In the genomic region with DNA sequence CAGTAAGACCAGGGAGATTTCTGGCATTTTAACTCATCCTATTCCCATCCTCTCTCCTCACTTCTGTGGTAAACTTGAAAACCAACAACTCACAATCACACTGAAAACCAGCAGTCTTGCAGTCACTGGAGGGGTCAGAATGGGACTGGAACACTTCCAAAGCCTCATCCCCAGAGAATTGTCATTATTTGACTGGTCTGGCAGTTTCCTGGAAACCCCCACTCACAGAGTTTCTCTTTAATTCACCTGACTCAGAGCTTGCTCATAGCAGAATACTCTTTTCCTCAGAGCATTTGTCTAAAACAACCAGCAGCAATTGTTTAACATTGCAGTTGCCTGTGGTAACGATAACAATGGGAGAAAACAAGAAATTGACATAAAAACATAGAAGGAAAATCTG, we compare ENCODE assay signal across 27 cellular contexts. TPM values are rescaled to one million over a fixed set of nuclear protein-coding genes. Genes with fewer than 3 reads are reported as not detected.
A peak's percentile ranks its signal among the peaks of the same experiment; 100 is the strongest.
DNase-seq lines count a peak whose midpoint lies in the region; ATAC-seq, FAIRE-seq and TF ChIP-seq lines count a peak whose summit lies in the region.
"Had no signal": no experiment of that assay in that cellular context is flagged by ENCODE, and none has a peak within 500 bp of the region (broad histone marks: within the 10 kb centered on the region; RNA-seq: fewer than 3 reads in every experiment).

No MANE protein-coding gene starts in this region.

- CTCF ChIA-PET in activated CD8-positive, alpha-beta T cell treated with anti-CD3 and anti-CD28 coated beads for 36 hours (lab: Charles Lee): interaction anchor here (1.2 to 1.4 kb wide), 2 partner anchors 80 to 274 kb away, joined by 3 to 5 read pairs; no protein-coding TSS in a partner anchor
- CTCF ChIA-PET in activated CD8-positive, alpha-beta T cell treated with anti-CD3 and anti-CD28 coated beads, Interleukin-2, amount 10 ng/mL, durations not matched to agents 7 days and 5 days (lab: Charles Lee): no interaction called here

- no peak overlapping the region for H3K4me3 Mint-ChIP-seq in activated CD8-positive, alpha-beta T cell treated with anti-CD3 and anti-CD28 coated beads for 36 hours
- H3K4me3 Mint-ChIP-seq in activated CD8-positive, alpha-beta T cell treated with anti-CD3 and anti-CD28 coated beads, Interleukin-2, amount 10 ng/mL, durations not matched to agents 7 days and 5 days: no peak overlapping the region
- H3K4me3 Mint-ChIP-seq: B cell; CD4-positive, alpha-beta memory T cell; immature natural killer cell; type B pancreatic cell had no signal

- ATAC-seq in activated CD8-positive, alpha-beta T cell treated with anti-CD3 and anti-CD28 coated beads for 36 hours: peak; percentile 53
- no peak for ATAC-seq in activated CD8-positive, alpha-beta T cell treated with anti-CD3 and anti-CD28 coated beads, Interleukin-2, amount 10 ng/mL, durations not matched to agents 7 days and 5 days
- ATAC-seq in foreskin keratinocyte: peak; percentile 77
- ATAC-seq in left cardiac atrium: no peak

- H3K27me3 Mint-ChIP-seq in activated CD8-positive, alpha-beta T cell treated with anti-CD3 and anti-CD28 coated beads for 36 hours: peaks cover 3% of the 10 kb centered on the region
- peaks cover 2% of the 10 kb centered on the region for H3K27me3 Mint-ChIP-seq in activated CD8-positive, alpha-beta T cell treated with anti-CD3 and anti-CD28 coated beads, Interleukin-2, amount 10 ng/mL, durations not matched to agents 7 days and 5 days (ENCODE audit: low read depth)

- TF ChIP-seq CTCF in activated CD8-positive, alpha-beta T cell treated with anti-CD3 and anti-CD28 coated beads for 36 hours (IDR thresholded peaks at IDR 0.05): no peak
- no peak for TF ChIP-seq CTCF in foreskin keratinocyte (conservative IDR thresholded peaks at IDR 0.05)

- H3K36me3 Mint-ChIP-seq in activated CD8-positive, alpha-beta T cell treated with anti-CD3 and anti-CD28 coated beads for 36 hours (ENCODE audit: low read depth): peaks cover 2% of the 10 kb centered on the region
- no peaks in the 10 kb centered on the region for H3K36me3 Mint-ChIP-seq in activated CD8-positive, alpha-beta T cell treated with anti-CD3 and anti-CD28 coated beads, Interleukin-2, amount 10 ng/mL, durations not matched to agents 7 days and 5 days (ENCODE audit: low read depth)
- H3K36me3 Mint-ChIP-seq: CD4-positive, alpha-beta memory T cell; immature natural killer cell; type B pancreatic cell had no signal

- POLR2A ChIA-PET in activated CD8-positive, alpha-beta T cell treated with anti-CD3 and anti-CD28 coated beads for 36 hours (lab: Charles Lee): no interaction called here
- POLR2A ChIA-PET in activated CD8-positive, alpha-beta T cell treated with anti-CD3 and anti-CD28 coated beads, Interleukin-2, amount 10 ng/mL, durations not matched to agents 7 days and 5 days (lab: Charles Lee): no interaction called here

- H3K27me3 ChIP-seq in foreskin keratinocyte: no peaks in the 10 kb centered on the region
- H3K27me3 ChIP-seq: ovary had no signal

- peak; percentile 95 for FAIRE-seq in RCC 7860 (lab: Jason Lieb, UNC)
- FAIRE-seq: colon, endothelial cell of umbilical vein had no signal

- intact Hi-C loops in activated CD8-positive, alpha-beta T cell treated with anti-CD3 and anti-CD28 coated beads for 36 hours (cut with micrococcal nuclease): loop anchor here (5.0 kb wide), 1 partner anchor 173 kb away; a partner anchor contains a TSS
- intact Hi-C loops in left cardiac atrium (cut with DNase I): no loop called here

- DNase-seq in activated CD8-positive, alpha-beta T cell treated with anti-CD3 and anti-CD28 coated beads for 36 hours: peak; percentile 11
- DNase-seq in activated CD8-positive, alpha-beta T cell treated with anti-CD3 and anti-CD28 coated beads, Interleukin-2, amount 10 ng/mL, durations not matched to agents 7 days and 5 days: no peak
- DNase-seq in ELR (ENCODE audit: low read depth): peak; percentile 22
- DNase-seq in RCC 7860 (ENCODE audit: low spot score): peak; percentile 79
- DNase-seq in foreskin keratinocyte: no peak
- no peak for DNase-seq in left cardiac atrium
- DNase-seq in NCI-H1092 treated with DMSO at 0.1 percent for 48 hours (lab: John Stamatoyannopoulos, UW): no peak
- no peak for DNase-seq in EL
- DNase-seq: ACHN; activated CD4-positive, CD25-positive, alpha-beta regulatory T cell; activated naive CD4-positive, alpha-beta T cell treated with anti-CD3 and anti-CD28 coated beads, Interleukin-2, amount 50 U/mL, for 16 hours; aorta; CD4-positive, alpha-beta memory T cell; GOT3; immature natural killer cell; IMR-90; NCI-H1092; NCI-H187; NCI-H82; ovary; retina; T-helper 1 cell had no signal

- H3K4me1 ChIP-seq in foreskin keratinocyte: no peaks in the 10 kb centered on the region

- H3K27ac Mint-ChIP-seq in activated CD8-positive, alpha-beta T cell treated with anti-CD3 and anti-CD28 coated beads for 36 hours: no peak overlapping the region
- H3K27ac Mint-ChIP-seq in activated CD8-positive, alpha-beta T cell treated with anti-CD3 and anti-CD28 coated beads, Interleukin-2, amount 10 ng/mL, durations not matched to agents 7 days and 5 days: no peak overlapping the region
- H3K27ac Mint-ChIP-seq: B cell; CD4-positive, alpha-beta memory T cell; immature natural killer cell; type B pancreatic cell had no signal

- H3K27ac ChIP-seq in foreskin keratinocyte: no peak overlapping the region
- H3K27ac ChIP-seq: ovary, skin epidermis had no signal

- peaks cover 4% of the 10 kb centered on the region for H3K9me3 Mint-ChIP-seq in activated CD8-positive, alpha-beta T cell treated with anti-CD3 and anti-CD28 coated beads for 36 hours
- H3K9me3 Mint-ChIP-seq in activated CD8-positive, alpha-beta T cell treated with anti-CD3 and anti-CD28 coated beads, Interleukin-2, amount 10 ng/mL, durations not matched to agents 7 days and 5 days (ENCODE audit: insufficient read depth): no peaks in the 10 kb centered on the region
- H3K9me3 Mint-ChIP-seq: CD4-positive, alpha-beta memory T cell; immature natural killer cell; type B pancreatic cell had no signal

- H3K4me1 Mint-ChIP-seq in activated CD8-positive, alpha-beta T cell treated with anti-CD3 and anti-CD28 coated beads for 36 hours (ENCODE audit: low read depth): peaks cover 9% of the 10 kb centered on the region
- no peaks in the 10 kb centered on the region for H3K4me1 Mint-ChIP-seq in activated CD8-positive, alpha-beta T cell treated with anti-CD3 and anti-CD28 coated beads, Interleukin-2, amount 10 ng/mL, durations not matched to agents 7 days and 5 days (ENCODE audit: low read depth)
- H3K4me1 Mint-ChIP-seq: B cell; CD4-positive, alpha-beta memory T cell; immature natural killer cell had no signal

RNA-seq across cellular contexts. Expression of a gene that starts 7.3 kb away (rescaled TPM):
- total RNA-seq in activated CD8-positive, alpha-beta T cell treated with anti-CD3 and anti-CD28 coated beads for 36 hours: under 1 TPM; 0.38 to 0.45 TPM
- under 1 TPM; 0.29 to 0.31 TPM for total RNA-seq in activated CD8-positive, alpha-beta T cell treated with anti-CD3 and anti-CD28 coated beads, Interleukin-2, amount 10 ng/mL, durations not matched to agents 7 days and 5 days
- total RNA-seq in foreskin keratinocyte (0.11 and 0.17 TPM in 2 replicates), left cardiac atrium (10 to 100 TPM; 14.6 to 21.4 TPM)
- 0.07 TPM in 2 replicates for polyA plus RNA-seq in foreskin keratinocyte

Comparison
In these comparisons a context has a peak if more than half of its experiments do, and no peak if none do; other contexts are left out.
1. ATAC-seq: peak in activated CD8-positive, alpha-beta T cell treated with anti-CD3 and anti-CD28 coated beads for 36 hours (single experiment) and foreskin keratinocyte (single experiment); none in activated CD8-positive, alpha-beta T cell treated with anti-CD3 and anti-CD28 coated beads, Interleukin-2, amount 10 ng/mL, durations not matched to agents 7 days and 5 days (single experiment) and left cardiac atrium (0 of 2).
2. DNase-seq: peak in activated CD8-positive, alpha-beta T cell treated with anti-CD3 and anti-CD28 coated beads for 36 hours (single experiment), ELR (single experiment) and RCC 7860 (single experiment); none in activated CD8-positive, alpha-beta T cell treated with anti-CD3 and anti-CD28 coated beads, Interleukin-2, amount 10 ng/mL, durations not matched to agents 7 days and 5 days (single experiment), foreskin keratinocyte (0 of 2), left cardiac atrium (single experiment), NCI-H1092 treated with DMSO at 0.1 percent for 48 hours (single experiment) and EL (single experiment).
3. RNA of a gene that starts 7.3 kb away (total RNA-seq): 14.6 to 21.4 TPM in left cardiac atrium; 0.38 to 0.45 TPM in activated CD8-positive, alpha-beta T cell treated with anti-CD3 and anti-CD28 coated beads for 36 hours, 0.29 to 0.31 TPM in activated CD8-positive, alpha-beta T cell treated with anti-CD3 and anti-CD28 coated beads, Interleukin-2, amount 10 ng/mL, durations not matched to agents 7 days and 5 days and 0.11 to 0.17 TPM in foreskin keratinocyte; every median in the first group is over 10 times any median in the second.